ENCODE assay signal across 10 cellular contexts in genomic region chrX:16839852-16840460, GRCh38. TPM values are rescaled to one million over a fixed set of nuclear protein-coding genes. Genes with fewer than 3 reads are reported as not detected.
DNase-seq lines count a peak whose midpoint lies in the region; ATAC-seq and TF ChIP-seq lines count a peak whose summit lies in the region.
"Had no signal": no experiment of that assay in that cellular context is flagged by ENCODE, and none has a peak within 500 bp of the region (broad histone marks: within the 10 kb centered on the region; RNA-seq: fewer than 3 reads in every experiment).

No MANE protein-coding gene starts in this region.

- intact Hi-C loops in posterior vena cava (cut with DNase I), result no loop called here

- H3K36me3 ChIP-seq in MG63, result peaks cover 62% of the 10 kb centered on the region

- peaks cover 5% of the 10 kb centered on the region; the same call in 1 of the 2 replicates for H3K9me3 ChIP-seq in MG63

- no peak for TF ChIP-seq CTCF in GM20000 (IDR thresholded peaks at IDR 0.05; ENCODE audit: extremely low read depth, missing control alignments)

- DNase-seq in EL, result peak; percentile 70
- DNase-seq in MG63, result peak; percentile 64
- DNase-seq in dedifferentiated amniotic fluid mesenchymal stem cell (ENCODE audit: extremely low spot score), result peak; percentile 46
- DNase-seq in nucleus accumbens (lab: John Stamatoyannopoulos, UW), result peak in 30 of 56 donors; percentile 1 to 65 (median 28)
- no peak for DNase-seq in stimulated activated naive CD4-positive, alpha-beta T cell treated with Interleukin-2 at 50 U/mL for 16 hours (lab: John Stamatoyannopoulos, UW)
- DNase-seq in GM20000 (ENCODE audit: low spot score), result no peak
- no peak for DNase-seq in posterior vena cava (ENCODE audit: low spot score)
- DNase-seq: activated gamma-delta T cell, hippocampal formation had no signal

- no peaks in the 10 kb centered on the region for H3K27me3 ChIP-seq in MG63

- no peak overlapping the region for H3K4me3 ChIP-seq in MG63

- no peak for ATAC-seq in GM19328 (IDR thresholded peaks at IDR 0.05; ENCODE audit: unreplicated experiment)

RNA-seq across cellular contexts. Expression of gene RBBP7, which starts 30.2 kb away (rescaled TPM):
- 167 and 233 TPM in 2 replicates for total RNA-seq in MG63 (2014; rRNA removed; shearing (Covaris generic); ENCODE audit: low replicate concordance)
- 100 to 1,000 TPM in 1 of 2 donors, 10 to 100 TPM in 1; 98.7 to 102 TPM for total RNA-seq in posterior vena cava

RNA-seq across cellular contexts. Expression of gene TXLNG, which starts 53.7 kb away (rescaled TPM):
- 8.6 and 12.7 TPM in 2 replicates for total RNA-seq in MG63 (2014; rRNA removed; shearing (Covaris generic); ENCODE audit: low replicate concordance)
- 1 to 10 TPM; 8.6 to 9.0 TPM for total RNA-seq in posterior vena cava

Comparison
In these comparisons a context has a peak if more than half of its experiments do, and no peak if none do; other contexts are left out.
1. DNase-seq: peak in EL (single experiment), MG63 (single experiment), dedifferentiated amniotic fluid mesenchymal stem cell (single experiment) and nucleus accumbens (30 of 56); none in stimulated activated naive CD4-positive, alpha-beta T cell treated with Interleukin-2 at 50 U/mL for 16 hours (single experiment), GM20000 (single experiment) and posterior vena cava (single experiment).